Comparison of ENCODE assay signal across 7 cellular contexts in the genomic region with DNA sequence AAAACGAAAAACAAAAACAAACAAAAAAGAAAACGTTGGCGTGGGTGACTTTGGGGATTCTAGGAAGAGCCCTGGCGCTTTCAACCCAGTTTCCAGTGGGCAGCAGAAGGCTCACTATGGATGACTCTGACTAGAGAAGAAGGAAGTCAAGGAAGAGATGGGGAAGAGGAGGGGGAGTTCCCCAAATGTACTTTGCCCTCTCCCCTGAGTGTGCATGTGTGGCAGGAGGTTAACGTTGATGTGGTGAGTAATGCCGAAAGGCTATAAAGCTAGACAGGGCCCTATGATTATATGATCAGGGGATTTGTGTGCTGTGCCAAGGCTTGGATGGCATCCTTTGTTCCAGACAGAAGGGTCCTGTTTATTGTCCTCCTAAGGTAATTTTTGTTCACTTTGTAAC. TPM values are rescaled to one million over a fixed set of nuclear protein-coding genes. Genes with fewer than 3 reads are reported as not detected.
"Had no signal": no experiment of that assay in that cellular context is flagged by ENCODE, and none has a peak within 500 bp of the region (broad histone marks: within the 10 kb centered on the region; RNA-seq: fewer than 3 reads in every experiment).

No MANE protein-coding gene starts in this region.

RNA-seq across cellular contexts. Expression of a gene that starts 0.9 kb away (rescaled TPM):
- total RNA-seq: esophagus muscularis mucosa, frontal cortex, left ventricle myocardium superior, mammary epithelial cell, omental fat pad, right lobe of liver, temporal lobe had no signal
